Comparison of ENCODE assay signal across 12 cellular contexts in the genomic region with DNA sequence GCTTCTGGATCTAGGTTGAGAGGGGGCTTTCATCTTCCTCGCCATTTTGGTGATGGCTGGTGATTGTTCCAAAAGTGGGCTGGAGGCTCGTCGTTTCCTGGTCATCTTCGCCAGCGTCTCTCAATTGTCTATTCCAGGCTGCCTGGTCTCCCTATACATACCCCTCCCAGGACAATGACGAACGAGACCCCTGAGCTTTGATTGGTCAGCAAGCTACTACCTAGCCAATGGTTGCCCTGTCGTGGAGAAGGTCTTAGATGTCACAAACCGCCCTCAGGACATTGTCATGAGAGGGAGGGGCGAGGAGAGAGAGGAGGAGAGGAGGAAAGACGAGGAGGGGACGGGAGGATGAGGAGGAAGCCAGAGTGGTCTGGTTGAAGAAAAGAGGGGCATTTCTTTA. TPM values are rescaled to one million over a fixed set of nuclear protein-coding genes. Genes with fewer than 3 reads are reported as not detected.
"Had no signal": no experiment of that assay in that cellular context is flagged by ENCODE, and none has a peak within 500 bp of the region (broad histone marks: within the 10 kb centered on the region; RNA-seq: fewer than 3 reads in every experiment).

No MANE protein-coding gene starts in this region.

- H3K4me3 ChIP-seq: GM23248, GM23338, HAP-1 had no signal

- H3K27ac ChIP-seq: GM23248 had no signal

- FAIRE-seq: H1, H54 had no signal

- H3K4me2 ChIP-seq: GM23338 had no signal

- H3K9me3 ChIP-seq: HAP-1 had no signal

- ATAC-seq: GM23338, HCT116 had no signal

- H3K4me1 ChIP-seq: HAP-1 had no signal

- H3K36me3 ChIP-seq: HAP-1 had no signal

- H3K9ac ChIP-seq: GM23248 had no signal

- DNase-seq: GM23248, GOT3, H7, H9, HCEC 1CT, HFFc6 had no signal

- H2AFZ ChIP-seq: GM23248, GM23338 had no signal

RNA-seq across cellular contexts. Expression of a gene that starts 7.7 kb away (rescaled TPM):
- total RNA-seq: GM23248, H4, HFFc6 had no signal
- polyA plus RNA-seq: GM23248 had no signal
